ENCODE assay signal across 15 cellular contexts in the genomic region with DNA sequence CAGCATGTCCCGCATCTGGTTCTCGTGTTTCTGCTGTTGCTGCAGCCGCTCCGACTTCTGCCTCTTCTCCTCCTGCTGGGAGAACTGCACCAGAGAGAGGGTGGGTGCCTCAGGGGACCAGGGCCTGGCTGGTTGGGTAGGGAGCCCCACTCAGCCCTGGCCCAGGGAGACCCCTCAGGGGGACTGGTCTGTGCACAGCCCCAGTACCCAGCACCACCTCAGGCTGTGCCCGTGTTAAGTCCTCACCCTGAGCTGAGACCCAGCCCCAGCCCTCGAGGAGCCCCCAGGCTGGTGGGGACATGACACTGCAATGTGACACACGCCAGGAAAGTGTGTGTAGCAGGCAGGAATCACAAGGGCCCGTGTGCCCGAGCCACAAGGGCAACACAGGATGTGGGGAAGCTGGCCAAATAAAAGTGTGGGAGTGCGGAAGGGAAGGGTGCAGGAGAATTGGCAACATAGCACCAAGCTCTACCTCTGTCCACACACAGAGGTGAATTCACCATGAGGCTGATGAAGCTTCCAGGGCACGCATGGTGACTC.
"Had no signal": no experiment of that assay in that cellular context is flagged by ENCODE, and none has a peak within 500 bp of the region (broad histone marks: within the 10 kb centered on the region; RNA-seq: fewer than 3 reads in every experiment).

No MANE protein-coding gene starts in this region.

- H3K9me3 Mint-ChIP-seq: neural crest cell had no signal

- DNase-seq: dermis blood vessel endothelial cell; effector CD4-positive, alpha-beta T cell; foreskin melanocyte; heart right ventricle; hypothalamus; kidney glomerular epithelial cell; mesendoderm; naive thymus-derived CD4-positive, alpha-beta T cell; nucleus accumbens; stimulated activated CD4-positive, alpha-beta T cell treated with anti-CD3 and anti-CD28 coated beads, Interleukin-12 subunit alpha, Interleukin-12 subunit beta, amount 100 ng/mL, for 4 hours; stimulated activated naive CD4-positive, alpha-beta T cell treated with Interleukin-2 at 50 U/mL for 16 hours; tibial artery; uterus had no signal

- H3K27me3 Mint-ChIP-seq: naive thymus-derived CD4-positive, alpha-beta T cell had no signal

- ATAC-seq: naive thymus-derived CD4-positive, alpha-beta T cell; sciatic nerve had no signal

- H3K4me3 Mint-ChIP-seq: naive thymus-derived CD4-positive, alpha-beta T cell; neural crest cell had no signal
